ENCODE assay signal across 31 cellular contexts in the genomic region with DNA sequence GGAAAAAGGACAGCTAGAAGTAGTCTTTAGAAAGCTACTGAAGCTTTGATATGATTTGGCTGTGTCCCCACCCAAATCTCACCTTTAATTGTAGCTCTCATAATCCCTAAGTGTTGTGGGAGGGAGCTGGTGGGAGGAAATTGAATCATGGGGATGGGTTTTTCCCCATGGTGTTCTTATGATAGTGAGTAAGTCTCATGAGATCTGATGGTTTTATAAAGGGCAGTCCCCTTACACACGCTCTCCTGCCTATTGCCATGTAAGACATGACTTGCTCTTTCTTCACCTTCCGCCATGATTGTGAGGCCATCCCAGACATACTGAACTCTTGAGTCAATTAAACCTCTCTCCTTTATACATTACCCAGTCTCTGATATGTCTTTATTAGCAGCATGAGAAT.
"Had no signal": no experiment of that assay in that cellular context is flagged by ENCODE, and none has a peak within 500 bp of the region (broad histone marks: within the 10 kb centered on the region; RNA-seq: fewer than 3 reads in every experiment).

No MANE protein-coding gene starts in this region.

- H3K4me3 ChIP-seq: heart right ventricle, hepatocyte, left lung, lung, neural progenitor cell, right atrium auricular region, right lobe of liver, smooth muscle cell, testis, thyroid gland, transverse colon, upper lobe of left lung, vagina had no signal

- H3K4me1 ChIP-seq: heart right ventricle, left lung, neural progenitor cell, parathyroid adenoma, right atrium auricular region, right lobe of liver, testis, thyroid gland, transverse colon, upper lobe of left lung, vagina had no signal

- H3K4me1 Mint-ChIP-seq: memory B cell; naive B cell; natural killer cell; stimulated activated memory B cell treated with anti-CD40 and anti-IgM and Interleukin-4, amounts not matched to agents 10 μg/mL and 1 μg/mL and 100 μg/mL, for 72 hours; stimulated activated naive CD8-positive, alpha-beta T cell treated with anti-CD3 and anti-CD28 coated beads, Interleukin-15, amount 100 ng/mL, for 72 hours had no signal

- H3K9ac ChIP-seq: neural progenitor cell, parathyroid adenoma had no signal

- H3K36me3 ChIP-seq: heart right ventricle, left lung, neural progenitor cell, neutrophil, right atrium auricular region, right lobe of liver, thyroid gland, transverse colon, upper lobe of left lung, vagina had no signal

- H3K36me3 Mint-ChIP-seq: natural killer cell, neural progenitor cell had no signal

- H3K27me3 ChIP-seq: heart right ventricle, hepatocyte, left lung, neural progenitor cell, neutrophil, right atrium auricular region, right lobe of liver, testis, thyroid gland, transverse colon, upper lobe of left lung, vagina had no signal

- H3K27ac ChIP-seq: heart right ventricle, hepatocyte, left lung, neural progenitor cell, neutrophil, parathyroid adenoma, right atrium auricular region, right lobe of liver, testis, thyroid gland, transverse colon, vagina had no signal

- H3K27me3 Mint-ChIP-seq: memory B cell; stimulated activated memory B cell treated with anti-CD40 and anti-IgM and Interleukin-4, amounts not matched to agents 10 μg/mL and 1 μg/mL and 100 μg/mL, for 72 hours had no signal

- H3K4me2 ChIP-seq: hepatocyte, neural progenitor cell, smooth muscle cell had no signal

- H3K4me3 Mint-ChIP-seq: memory B cell; mesothelial cell of epicardium; naive B cell; natural killer cell; nephron progenitor cell; neural progenitor cell; stimulated activated memory B cell treated with anti-CD40 and anti-IgM and Interleukin-4, amounts not matched to agents 10 μg/mL and 1 μg/mL and 100 μg/mL, for 72 hours; stimulated activated naive CD8-positive, alpha-beta T cell treated with anti-CD3 and anti-CD28 coated beads, Interleukin-15, amount 100 ng/mL, for 72 hours had no signal

- H3K79me2 ChIP-seq: hepatocyte, parathyroid adenoma had no signal

- DNase-seq: heart right ventricle; kidney glomerular epithelial cell; left colon; left lung; naive B cell; natural killer cell; nephron progenitor cell; occipital lobe; right lobe of liver; stimulated activated CD4-positive, alpha-beta T cell treated with anti-CD3 and anti-CD28 coated beads, Interleukin-1b, Interleukin-23, amount 100 ng/mL, for 48 hours; stimulated activated CD4-positive, alpha-beta T cell treated with anti-CD3 and anti-CD28 coated beads, Interleukin-2, amount 100 ng/mL, for 48 hours; stimulated activated CD4-positive, alpha-beta T cell treated with anti-CD3 and anti-CD28 coated beads, Interleukin-4, amount 100 ng/mL, for 4 hours; stimulated activated CD8-positive, alpha-beta memory T cell treated with anti-CD3 and anti-CD28 coated beads, Interleukin-4, amount 100 ng/mL, for 48 hours; stimulated activated naive CD4-positive, alpha-beta T cell treated with Interleukin-2 at 50 U/mL for 16 hours; stimulated activated naive CD8-positive, alpha-beta T cell treated with anti-CD3 and anti-CD28 coated beads, Interleukin-15, amount 100 ng/mL, for 72 hours; substantia nigra; testis; thyroid gland; transverse colon; upper lobe of left lung had no signal

- H3K27ac Mint-ChIP-seq: memory B cell; mesothelial cell of epicardium; naive B cell; natural killer cell; nephron progenitor cell; neural progenitor cell; stimulated activated memory B cell treated with anti-CD40 and anti-IgM and Interleukin-4, amounts not matched to agents 10 μg/mL and 1 μg/mL and 100 μg/mL, for 72 hours; stimulated activated naive CD8-positive, alpha-beta T cell treated with anti-CD3 and anti-CD28 coated beads, Interleukin-15, amount 100 ng/mL, for 72 hours had no signal

- ATAC-seq: heart right ventricle; left colon; natural killer cell; right lobe of liver; stimulated activated memory B cell treated with anti-CD40 and anti-IgM and Interleukin-4, amounts not matched to agents 10 μg/mL and 1 μg/mL and 100 μg/mL, for 72 hours; stimulated activated naive CD8-positive, alpha-beta T cell treated with anti-CD3 and anti-CD28 coated beads, Interleukin-15, amount 100 ng/mL, for 72 hours had no signal
